20 cellular contexts compared by ENCODE assay signal in the genomic region with DNA sequence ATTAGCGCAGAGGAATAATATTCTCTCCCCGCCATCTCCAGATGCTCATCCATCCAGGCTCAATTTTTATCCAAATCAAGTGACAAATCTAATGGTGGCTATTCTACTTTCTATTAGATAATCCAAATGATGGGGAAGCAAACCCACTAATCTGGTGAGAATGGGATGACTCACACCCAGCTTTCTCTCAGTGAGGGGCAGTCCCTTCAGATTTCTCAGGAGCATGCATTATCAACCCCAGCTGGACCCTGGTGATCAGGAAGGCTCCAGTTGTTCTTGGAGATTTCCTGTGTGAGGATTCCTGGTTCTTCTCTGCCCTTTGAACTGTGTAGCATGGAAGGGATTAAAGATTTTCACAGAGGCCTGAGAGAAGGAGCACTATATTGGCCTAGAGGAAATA.
A peak's percentile ranks its signal among the peaks of the same experiment; 100 is the strongest.
DNase-seq lines count a peak whose midpoint lies in the region; ATAC-seq and TF ChIP-seq lines count a peak whose summit lies in the region.
"Had no signal": no experiment of that assay in that cellular context is flagged by ENCODE, and none has a peak within 500 bp of the region (broad histone marks: within the 10 kb centered on the region; RNA-seq: fewer than 3 reads in every experiment).

No MANE protein-coding gene starts in this region.

- no peaks in the 10 kb centered on the region for H3K36me3 ChIP-seq in neural cell (ENCODE audit: insufficient read depth, low read length)
- H3K36me3 ChIP-seq: BLaER1 had no signal

- DNase-seq in activated naive CD4-positive, alpha-beta T cell treated with anti-CD3 and anti-CD28 coated beads for 36 hours, result peak; percentile 4
- DNase-seq in activated naive CD4-positive, alpha-beta T cell treated with anti-CD3 and anti-CD28 coated beads, Interleukin-2, amount 50 U/mL, for 16 hours, result no peak
- DNase-seq in NCI-H69 (lab: John Stamatoyannopoulos, UW) (peak; percentile 63), AG08396 (ENCODE audit: low spot score) (no peak), left colon (no peak)
- DNase-seq in stimulated activated CD8-positive, alpha-beta memory T cell treated with anti-CD3 and anti-CD28 coated beads, Interleukin-4, amount 100 ng/mL, for 48 hours, result no peak
- DNase-seq: CD4-positive, CD25-positive, alpha-beta regulatory T cell; HCEC 1CT; MM.1S; NCI-H1048; NCI-H187; NCI-H2171; NCI-H226; NCI-H510A; SIG-M5 had no signal

- H3K9me3 Mint-ChIP-seq in activated naive CD4-positive, alpha-beta T cell treated with anti-CD3 and anti-CD28 coated beads for 36 hours, result no peaks in the 10 kb centered on the region
- H3K9me3 Mint-ChIP-seq: CD4-positive, CD25-positive, alpha-beta regulatory T cell; IgD-negative memory B cell had no signal

- no peaks in the 10 kb centered on the region for H3K79me2 ChIP-seq in neural cell (replicated peaks; ENCODE audit: insufficient read depth, low read length)

- H3K36me3 Mint-ChIP-seq in activated naive CD4-positive, alpha-beta T cell treated with anti-CD3 and anti-CD28 coated beads for 36 hours (ENCODE audit: low read depth), result no peaks in the 10 kb centered on the region
- H3K36me3 Mint-ChIP-seq: CD4-positive, CD25-positive, alpha-beta regulatory T cell; IgD-negative memory B cell had no signal

- no peak for ATAC-seq in left colon

- no peaks in the 10 kb centered on the region for H3K27me3 ChIP-seq in neural cell (ENCODE audit: insufficient read depth, low read depth, low read length)
- H3K27me3 ChIP-seq: BLaER1 had no signal

- H3K27me3 Mint-ChIP-seq in activated naive CD4-positive, alpha-beta T cell treated with anti-CD3 and anti-CD28 coated beads for 36 hours (ENCODE audit: low read depth), result peaks cover 2% of the 10 kb centered on the region
- H3K27me3 Mint-ChIP-seq: CD4-positive, CD25-positive, alpha-beta regulatory T cell; IgD-negative memory B cell had no signal

- no peaks in the 10 kb centered on the region for H4K20me1 ChIP-seq in neural cell (ENCODE audit: insufficient read depth)
- H4K20me1 ChIP-seq: BLaER1 had no signal

- H3K4me2 ChIP-seq in neural cell (ENCODE audit: low read length), result no peak overlapping the region
- H3K4me2 ChIP-seq: BLaER1, KMS-11 had no signal

- no peak overlapping the region for H3K4me3 ChIP-seq in neural cell (ENCODE audit: low read length)
- H3K4me3 ChIP-seq: BLaER1, SK-N-MC had no signal

- H3F3A ChIP-seq in neural cell (ENCODE audit: insufficient read depth, low read length, poor library complexity, severe bottlenecking), result no peaks in the 10 kb centered on the region

- H3K9me2 ChIP-seq in neural cell (ENCODE audit: insufficient read depth, low read length), result no peaks in the 10 kb centered on the region

- H2AFZ ChIP-seq in neural cell (ENCODE audit: low read depth, low read length), result no peak overlapping the region

- H3K4me3 Mint-ChIP-seq in activated naive CD4-positive, alpha-beta T cell treated with anti-CD3 and anti-CD28 coated beads for 36 hours, result no peak overlapping the region
- H3K4me3 Mint-ChIP-seq: IgD-negative memory B cell had no signal

- H3K27ac Mint-ChIP-seq in activated naive CD4-positive, alpha-beta T cell treated with anti-CD3 and anti-CD28 coated beads for 36 hours, result no peak overlapping the region
- H3K27ac Mint-ChIP-seq: CD4-positive, CD25-positive, alpha-beta regulatory T cell; IgD-negative memory B cell had no signal

- CTCF ChIA-PET in activated naive CD4-positive, alpha-beta T cell treated with anti-CD3 and anti-CD28 coated beads for 36 hours (lab: Charles Lee), result no interaction called here

- TF ChIP-seq RAD21 in neural cell (conservative IDR thresholded peaks at IDR 0.05), result no peak

- no peak overlapping the region for H3K9ac ChIP-seq in neural cell (ENCODE audit: low read length)
- H3K9ac ChIP-seq: BLaER1, KMS-11 had no signal

- TF ChIP-seq EP300 in neural cell (conservative IDR thresholded peaks at IDR 0.05; ENCODE audit: poor library complexity, severe bottlenecking), result no peak

- TF ChIP-seq CTCF in neural cell (IDR thresholded peaks at IDR 0.05; ENCODE audit: poor library complexity, severe bottlenecking), result no peak

- intact Hi-C loops in activated naive CD4-positive, alpha-beta T cell treated with anti-CD3 and anti-CD28 coated beads for 36 hours (cut with micrococcal nuclease), result no loop called here
- intact Hi-C loops in left colon (cut with DNase I, micrococcal nuclease), result no loop called here

- no peaks in the 10 kb centered on the region for H3K9me3 ChIP-seq in neural cell (ENCODE audit: low read length)
- H3K9me3 ChIP-seq: BLaER1 had no signal

- H3K4me1 Mint-ChIP-seq in activated naive CD4-positive, alpha-beta T cell treated with anti-CD3 and anti-CD28 coated beads for 36 hours (ENCODE audit: low read depth), result no peaks in the 10 kb centered on the region
- H3K4me1 Mint-ChIP-seq: CD4-positive, CD25-positive, alpha-beta regulatory T cell; IgD-negative memory B cell had no signal

- peak overlapping the region; percentile 2 for H3K27ac ChIP-seq in neural cell (ENCODE audit: low read length)
- H3K27ac ChIP-seq: BLaER1, KMS-11, SK-N-MC had no signal

TF ChIP-seq in neural cell, 6 proteins besides CTCF, POLR2A, EP300 and RAD21:
- TF ChIP-seq POLR2AphosphoS5 (IDR thresholded peaks at IDR 0.05) (no peak), MXI1 (conservative IDR thresholded peaks at IDR 0.05; ENCODE audit: poor library complexity, severe bottlenecking) (no peak), REST (IDR thresholded peaks at IDR 0.05; ENCODE audit: borderline replicate concordance) (no peak), EZH2 (IDR thresholded peaks at IDR 0.05; ENCODE audit: borderline replicate concordance, insufficient read depth, low read length, poor library complexity, severe bottlenecking) (no peak), SMC3 (conservative IDR thresholded peaks at IDR 0.05; ENCODE audit: poor library complexity) (no peak), TAF1 (IDR thresholded peaks at IDR 0.05; ENCODE audit: low read depth) (no peak)

Comparison
In these comparisons a context has a peak if more than half of its experiments do, and no peak if none do; other contexts are left out.
1. DNase-seq: peak in activated naive CD4-positive, alpha-beta T cell treated with anti-CD3 and anti-CD28 coated beads for 36 hours (single experiment) and NCI-H69 (single experiment); none in activated naive CD4-positive, alpha-beta T cell treated with anti-CD3 and anti-CD28 coated beads, Interleukin-2, amount 50 U/mL, for 16 hours (single experiment), stimulated activated CD8-positive, alpha-beta memory T cell treated with anti-CD3 and anti-CD28 coated beads, Interleukin-4, amount 100 ng/mL, for 48 hours (single experiment), AG08396 (single experiment) and left colon (0 of 2).